ENCODE assay signal across 21 cellular contexts in genomic region chr14:95667251-95667693, GRCh38. TPM values are rescaled to one million over a fixed set of nuclear protein-coding genes. Genes with fewer than 3 reads are reported as not detected.
A peak's percentile ranks its signal among the peaks of the same experiment; 100 is the strongest.
DNase-seq lines count a peak whose midpoint lies in the region; ATAC-seq, FAIRE-seq and TF ChIP-seq lines count a peak whose summit lies in the region.
"Had no signal": no experiment of that assay in that cellular context is flagged by ENCODE, and none has a peak within 500 bp of the region (broad histone marks: within the 10 kb centered on the region; RNA-seq: fewer than 3 reads in every experiment).

No MANE protein-coding gene starts in this region.

- peak overlapping the region; percentile 71; the same call in 1 of the 2 replicates for H2AFZ ChIP-seq in Loucy (ENCODE audit: low read length)
- no peak overlapping the region for H2AFZ ChIP-seq in OCI-LY1 (ENCODE audit: low read length)
- peak overlapping the region; percentile 64 for H2AFZ ChIP-seq in parathyroid adenoma

- peak overlapping the region; percentile 45 for H3K9ac ChIP-seq in Loucy (ENCODE audit: low read depth, low read length, poor library complexity, severe bottlenecking)
- H3K9ac ChIP-seq in OCI-LY1 (ENCODE audit: low read length) = peak overlapping the region; percentile 99
- H3K9ac ChIP-seq in parathyroid adenoma = no peak overlapping the region

- H3K4me2 ChIP-seq in Loucy (ENCODE audit: low read depth, low read length, poor library complexity, severe bottlenecking) (peak overlapping the region; percentile 61), OCI-LY1 (ENCODE audit: low read length) (peak overlapping the region; percentile 95), parathyroid adenoma (ENCODE audit: low read length) (no peak overlapping the region)

- no peaks in the 10 kb centered on the region for H3K27me3 ChIP-seq in Loucy (ENCODE audit: insufficient read depth, low read length, poor library complexity, severe bottlenecking)
- no peaks in the 10 kb centered on the region for H3K27me3 ChIP-seq in OCI-LY1 (ENCODE audit: insufficient read depth, low read length)
- H3K27me3 ChIP-seq in parathyroid adenoma (ENCODE audit: control insufficient read depth, insufficient read depth, low read length) = no peaks in the 10 kb centered on the region
- H3K27me3 ChIP-seq: ascending aorta, sigmoid colon had no signal

- H3K27ac ChIP-seq in OCI-LY1 (ENCODE audit: low read depth, low read length, poor library complexity, severe bottlenecking) = peak overlapping the region; percentile 100
- H3K27ac ChIP-seq in parathyroid adenoma = peak overlapping the region; percentile 90
- H3K27ac ChIP-seq: ascending aorta, esophagus squamous epithelium, HL-60, sigmoid colon had no signal

- H3K4me3 ChIP-seq in Loucy (ENCODE audit: low read length, poor library complexity, severe bottlenecking) = peak overlapping the region; percentile 13
- peak overlapping the region; percentile 64 for H3K4me3 ChIP-seq in OCI-LY1 (ENCODE audit: low read depth, low read length, poor library complexity, severe bottlenecking)
- H3K4me3 ChIP-seq in parathyroid adenoma (ENCODE audit: low read depth, low read length) = no peak overlapping the region
- H3K4me3 ChIP-seq: ascending aorta, esophagus squamous epithelium, sigmoid colon had no signal

- no peaks in the 10 kb centered on the region for H3K9me2 ChIP-seq in Loucy (replicated peaks; ENCODE audit: low read depth, low read length)
- no peaks in the 10 kb centered on the region for H3K9me2 ChIP-seq in OCI-LY1 (ENCODE audit: low read depth, low read length)

- H4K20me1 ChIP-seq in Loucy (ENCODE audit: insufficient read depth, low read length, poor library complexity, severe bottlenecking) (no peaks in the 10 kb centered on the region), OCI-LY1 (ENCODE audit: insufficient read depth, low read length) (no peaks in the 10 kb centered on the region)

- no peaks in the 10 kb centered on the region for H3K36me3 ChIP-seq in Loucy (ENCODE audit: insufficient read depth, low read length)
- H3K36me3 ChIP-seq in OCI-LY1 (ENCODE audit: insufficient read depth, low read length) = peaks cover 49% of the 10 kb centered on the region
- no peaks in the 10 kb centered on the region for H3K36me3 ChIP-seq in parathyroid adenoma (ENCODE audit: control insufficient read depth, insufficient read depth, low read length)
- H3K36me3 ChIP-seq: ascending aorta, esophagus squamous epithelium, sigmoid colon had no signal

- H3K79me2 ChIP-seq in Loucy (ENCODE audit: insufficient read depth, low read length) (no peaks in the 10 kb centered on the region), OCI-LY1 (ENCODE audit: insufficient read depth, low read length) (no peaks in the 10 kb centered on the region), parathyroid adenoma (no peaks in the 10 kb centered on the region)

- intact Hi-C loops in posterior cingulate gyrus (cut with DNase I) = no loop called here
- intact Hi-C loops in left cardiac atrium (cut with DNase I) = no loop called here

- TF ChIP-seq CTCF in Loucy (conservative IDR thresholded peaks at IDR 0.05; ENCODE audit: low read length) (no peak), OCI-LY1 (IDR thresholded peaks at IDR 0.05; ENCODE audit: low read length) (no peak), parathyroid adenoma (IDR thresholded peaks at IDR 0.05) (no peak)

- H3K4me1 ChIP-seq in Loucy (ENCODE audit: insufficient read depth, low read length, poor library complexity, severe bottlenecking) (peaks cover 35% of the 10 kb centered on the region), OCI-LY1 (ENCODE audit: insufficient read depth, low read length, severe bottlenecking) (peaks cover 79% of the 10 kb centered on the region), parathyroid adenoma (peaks cover 56% of the 10 kb centered on the region)
- H3K4me1 ChIP-seq: ascending aorta, sigmoid colon had no signal

- ATAC-seq in GM19455 (IDR thresholded peaks at IDR 0.05; ENCODE audit: unreplicated experiment) = no peak
- no peak for ATAC-seq in left cardiac atrium

- H3F3A ChIP-seq in Loucy (ENCODE audit: low read depth) = no peaks in the 10 kb centered on the region
- peaks cover 17% of the 10 kb centered on the region for H3F3A ChIP-seq in OCI-LY1 (ENCODE audit: insufficient read depth, low read length)

- no peak for DNase-seq in GM18507 (ENCODE audit: extremely low spot score, insufficient read length, low read depth)
- no peak for DNase-seq in posterior cingulate gyrus
- no peak for DNase-seq in left cardiac atrium
- DNase-seq: activated CD4-positive, alpha-beta memory T cell treated with anti-CD3 and anti-CD28 coated beads for 36 hours; CD8-positive, alpha-beta memory T cell; esophagus squamous epithelium; hypothalamus; SHP77 treated with DMSO at 0.1 percent for 48 hours; sigmoid colon; T1000 had no signal

- no peaks in the 10 kb centered on the region for H3K9me3 ChIP-seq in Loucy (ENCODE audit: insufficient read depth, low read depth, low read length)
- H3K9me3 ChIP-seq in OCI-LY1 (ENCODE audit: low read length) = no peaks in the 10 kb centered on the region
- H3K9me3 ChIP-seq in parathyroid adenoma (ENCODE audit: control insufficient read depth, low read length) = no peaks in the 10 kb centered on the region
- H3K9me3 ChIP-seq: ascending aorta, esophagus squamous epithelium, sigmoid colon had no signal

- FAIRE-seq in GM18507 (lab: Jason Lieb, UNC) = peak; percentile 24

RNA-seq across cellular contexts. Expression of gene TCL1B, which starts 19.0 kb away (rescaled TPM):
- total RNA-seq in left cardiac atrium = not detected
- total RNA-seq: activated CD4-positive, alpha-beta memory T cell treated with anti-CD3 and anti-CD28 coated beads for 36 hours; activated T-helper 2 cell treated with anti-CD3 and anti-CD28 coated beads, Interferon-gamma antibody, Interleukin-2, Interleukin-4, amounts not matched to agents 10 μg/mL and 5 μg/mL and 100 μg/mL, durations not matched to agents 14 hours and 24 hours and 36 hours; ascending aorta; CD8-positive, alpha-beta memory T cell; esophagus squamous epithelium; LHCN-M2; lower leg skin; NCI-H460; neural crest cell; sigmoid colon had no signal

RNA-seq across cellular contexts. Expression of gene TCL1A, which starts 46.7 kb away (rescaled TPM):
- total RNA-seq in left cardiac atrium = not detected
- total RNA-seq: activated CD4-positive, alpha-beta memory T cell treated with anti-CD3 and anti-CD28 coated beads for 36 hours; activated T-helper 2 cell treated with anti-CD3 and anti-CD28 coated beads, Interferon-gamma antibody, Interleukin-2, Interleukin-4, amounts not matched to agents 10 μg/mL and 5 μg/mL and 100 μg/mL, durations not matched to agents 14 hours and 24 hours and 36 hours; ascending aorta; CD8-positive, alpha-beta memory T cell; esophagus squamous epithelium; LHCN-M2; lower leg skin; NCI-H460; neural crest cell; sigmoid colon had no signal
